Comparison of ENCODE assay signal across 19 cellular contexts in the genomic region with DNA sequence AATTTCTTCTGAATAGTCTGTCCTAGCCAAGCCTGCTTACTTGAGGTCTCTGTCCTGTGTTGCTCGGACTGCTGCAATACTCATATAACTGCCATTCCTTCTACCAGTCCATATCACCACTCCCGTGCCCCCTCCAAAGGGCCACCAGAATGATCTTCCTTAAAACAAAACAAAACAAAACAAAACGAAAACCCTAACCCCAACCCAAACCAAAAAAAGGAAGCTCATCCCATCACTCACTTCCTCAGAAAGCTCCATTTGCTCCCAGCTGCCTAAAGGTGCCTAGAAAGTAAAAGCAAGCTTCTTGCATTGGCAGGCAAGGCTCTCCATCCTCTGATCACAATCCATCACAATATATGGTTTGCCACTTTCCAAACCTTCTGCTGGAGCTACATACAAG. TPM values are rescaled to one million over a fixed set of nuclear protein-coding genes. Genes with fewer than 3 reads are reported as not detected.
DNase-seq lines count a peak whose midpoint lies in the region; ATAC-seq and TF ChIP-seq lines count a peak whose summit lies in the region.
"Had no signal": no experiment of that assay in that cellular context is flagged by ENCODE, and none has a peak within 500 bp of the region (broad histone marks: within the 10 kb centered on the region; RNA-seq: fewer than 3 reads in every experiment).

No MANE protein-coding gene starts in this region.

- intact Hi-C loops in CD4-positive, alpha-beta memory T cell (cut with micrococcal nuclease): no loop called here
- intact Hi-C loops in activated B cell treated with CpG ODN at 0.5 μM for 24 hours (cut with micrococcal nuclease): no loop called here

- no peak for TF ChIP-seq CTCF in activated B cell treated with CpG ODN at 0.5 μM for 24 hours (IDR thresholded peaks at IDR 0.05)
- no peak for TF ChIP-seq CTCF in nephron progenitor cell (IDR thresholded peaks at IDR 0.05)
- no peak for TF ChIP-seq CTCF in chondrocyte (IDR thresholded peaks at IDR 0.05)

- peak overlapping the region in 6 of 7 donors; percentile 10 to 68 (median 54) for H3K27ac Mint-ChIP-seq in CD4-positive, alpha-beta memory T cell
- H3K27ac Mint-ChIP-seq in activated B cell treated with CpG ODN at 0.5 μM for 24 hours: peak overlapping the region; percentile 62
- peak overlapping the region; percentile 31 for H3K27ac Mint-ChIP-seq in nephron progenitor cell
- H3K27ac Mint-ChIP-seq in chondrocyte (ENCODE audit: unreplicated experiment): no peak overlapping the region

- no peak overlapping the region for H3K4me3 ChIP-seq in CD4-positive, alpha-beta memory T cell (ENCODE audit: low read length in 2 of 2)
- H3K4me3 ChIP-seq: adrenal gland, hepatocyte, sigmoid colon, tibial artery had no signal

- ATAC-seq in activated B cell treated with CpG ODN at 0.5 μM for 24 hours (ENCODE audit: low read depth): no peak
- no peak for ATAC-seq in HG03039 (IDR thresholded peaks at IDR 0.05; ENCODE audit: unreplicated experiment)
- ATAC-seq in GM18873 (IDR thresholded peaks at IDR 0.05; ENCODE audit: low FRiP score, unreplicated experiment): no peak
- ATAC-seq: HCT116 had no signal

- peak overlapping the region in 1 of 8 donors; percentile 37 for H3K4me3 Mint-ChIP-seq in CD4-positive, alpha-beta memory T cell
- no peak overlapping the region for H3K4me3 Mint-ChIP-seq in activated B cell treated with CpG ODN at 0.5 μM for 24 hours
- no peak overlapping the region for H3K4me3 Mint-ChIP-seq in nephron progenitor cell
- no peak overlapping the region for H3K4me3 Mint-ChIP-seq in chondrocyte (ENCODE audit: unreplicated experiment)

- no peaks in the 10 kb centered on the region for H3K9me3 Mint-ChIP-seq in CD4-positive, alpha-beta memory T cell
- H3K9me3 Mint-ChIP-seq in activated B cell treated with CpG ODN at 0.5 μM for 24 hours: no peaks in the 10 kb centered on the region
- peaks cover 7% of the 10 kb centered on the region for H3K9me3 Mint-ChIP-seq in nephron progenitor cell
- H3K9me3 Mint-ChIP-seq in chondrocyte (ENCODE audit: low read depth): no peaks in the 10 kb centered on the region

- no peak overlapping the region for H3K27ac ChIP-seq in CD4-positive, alpha-beta memory T cell (ENCODE audit: low read depth, low read length)
- H3K27ac ChIP-seq: adrenal gland, hepatocyte, sigmoid colon, tibial artery had no signal

- CTCF ChIA-PET in CD4-positive, alpha-beta memory T cell (lab: Charles Lee; ENCODE audit: partially characterized antibody): interaction anchor here (0.6 kb wide), 1 partner anchor 18 kb away, joined by 3 read pairs; no protein-coding TSS in a partner anchor
- CTCF ChIA-PET in activated B cell treated with CpG ODN at 0.5 μM for 24 hours (lab: Charles Lee): interaction anchor here (1.3 kb wide), 1 partner anchor 14 kb away, joined by 4 read pairs; no protein-coding TSS in a partner anchor

- no peaks in the 10 kb centered on the region for H3K27me3 Mint-ChIP-seq in CD4-positive, alpha-beta memory T cell
- H3K27me3 Mint-ChIP-seq in activated B cell treated with CpG ODN at 0.5 μM for 24 hours (no peaks in the 10 kb centered on the region), nephron progenitor cell (ENCODE audit: low read depth, poor library complexity) (no peaks in the 10 kb centered on the region), chondrocyte (ENCODE audit: low read depth) (no peaks in the 10 kb centered on the region)

- DNase-seq in CD4-positive, alpha-beta memory T cell: no peak
- peak; percentile 62 for DNase-seq in KBM-7
- DNase-seq in activated B cell treated with CpG ODN at 0.5 μM for 24 hours: no peak
- DNase-seq in nephron progenitor cell: no peak
- no peak for DNase-seq in chondrocyte (ENCODE audit: low spot score)
- DNase-seq in retina: no peak
- DNase-seq: adrenal gland; caudate nucleus; NCI-H1105; NCI-H748 treated with DMSO at 0.1 percent for 48 hours; nucleus accumbens; RPMI8226; sigmoid colon; stimulated activated CD4-positive, alpha-beta T cell treated with anti-CD3 and anti-CD28 coated beads, Interleukin-4, amount 100 ng/mL, for 24 hours; tibial artery had no signal

- H3K4me1 Mint-ChIP-seq in CD4-positive, alpha-beta memory T cell: peaks cover 60 to 76% (median 70%) of the 10 kb centered on the region in 4 donors
- peaks cover 59% of the 10 kb centered on the region for H3K4me1 Mint-ChIP-seq in activated B cell treated with CpG ODN at 0.5 μM for 24 hours
- H3K4me1 Mint-ChIP-seq in nephron progenitor cell: no peaks in the 10 kb centered on the region
- H3K4me1 Mint-ChIP-seq in chondrocyte (ENCODE audit: low read depth): peaks cover 28% of the 10 kb centered on the region

- H3K36me3 ChIP-seq in CD4-positive, alpha-beta memory T cell (ENCODE audit: insufficient read depth, low read length): no peaks in the 10 kb centered on the region
- H3K36me3 ChIP-seq: adrenal gland, sigmoid colon had no signal

- in situ Hi-C loops in KBM-7 (cut with MboI; ENCODE audit: low pct_unique_long_range_greater_than_20kb, low sequenced_read_pairs): no loop called here

- H3K27me3 ChIP-seq in CD4-positive, alpha-beta memory T cell (ENCODE audit: insufficient read depth, low read length): no peaks in the 10 kb centered on the region
- H3K27me3 ChIP-seq: adrenal gland, hepatocyte, sigmoid colon, tibial artery had no signal

- no peaks in the 10 kb centered on the region for H3K9me3 ChIP-seq in CD4-positive, alpha-beta memory T cell (ENCODE audit: control insufficient read depth in 1 of 2, low read length in 2 of 2)
- H3K9me3 ChIP-seq: adrenal gland, sigmoid colon, tibial artery had no signal

- peaks cover 58% of the 10 kb centered on the region for H3K4me1 ChIP-seq in CD4-positive, alpha-beta memory T cell (ENCODE audit: insufficient read depth, low read length)

- POLR2A ChIA-PET in CD4-positive, alpha-beta memory T cell (lab: Charles Lee; ENCODE audit: partially characterized antibody): interaction anchor here (0.6 kb wide), 1 partner anchor 41 kb away, joined by 3 read pairs; no protein-coding TSS in a partner anchor
- POLR2A ChIA-PET in activated B cell treated with CpG ODN at 0.5 μM for 24 hours (lab: Charles Lee): interaction anchor here (0.6 kb wide), 1 partner anchor 84 kb away, joined by 3 read pairs; no protein-coding TSS in a partner anchor

- H3K36me3 Mint-ChIP-seq in CD4-positive, alpha-beta memory T cell: peaks cover 12 to 20% of the 10 kb centered on the region in 2 donors
- H3K36me3 Mint-ChIP-seq in activated B cell treated with CpG ODN at 0.5 μM for 24 hours (ENCODE audit: low read depth): peaks cover 44% of the 10 kb centered on the region
- peaks cover 24% of the 10 kb centered on the region for H3K36me3 Mint-ChIP-seq in nephron progenitor cell (ENCODE audit: low read depth)
- H3K36me3 Mint-ChIP-seq in chondrocyte (ENCODE audit: low read depth): peaks cover 2% of the 10 kb centered on the region

RNA-seq across cellular contexts. Expression of gene USP24, which starts 20.3 kb away (rescaled TPM):
- 10 to 100 TPM; 73.2 to 74.2 TPM for total RNA-seq in CD4-positive, alpha-beta memory T cell
- 10 to 100 TPM in 1 of 2 donors, 1 to 10 TPM in 1; 1.6 to 10.9 TPM for polyA plus RNA-seq in CD4-positive, alpha-beta memory T cell
- total RNA-seq in activated B cell treated with CpG ODN at 0.5 μM for 24 hours: 91.4 and 93.2 TPM in 2 replicates
- total RNA-seq in chondrocyte: 22.7 to 28.9 TPM (median 25.8 TPM) in 3 replicates
